Comparison of ENCODE assay signal across 1 cellular context in the genomic region with DNA sequence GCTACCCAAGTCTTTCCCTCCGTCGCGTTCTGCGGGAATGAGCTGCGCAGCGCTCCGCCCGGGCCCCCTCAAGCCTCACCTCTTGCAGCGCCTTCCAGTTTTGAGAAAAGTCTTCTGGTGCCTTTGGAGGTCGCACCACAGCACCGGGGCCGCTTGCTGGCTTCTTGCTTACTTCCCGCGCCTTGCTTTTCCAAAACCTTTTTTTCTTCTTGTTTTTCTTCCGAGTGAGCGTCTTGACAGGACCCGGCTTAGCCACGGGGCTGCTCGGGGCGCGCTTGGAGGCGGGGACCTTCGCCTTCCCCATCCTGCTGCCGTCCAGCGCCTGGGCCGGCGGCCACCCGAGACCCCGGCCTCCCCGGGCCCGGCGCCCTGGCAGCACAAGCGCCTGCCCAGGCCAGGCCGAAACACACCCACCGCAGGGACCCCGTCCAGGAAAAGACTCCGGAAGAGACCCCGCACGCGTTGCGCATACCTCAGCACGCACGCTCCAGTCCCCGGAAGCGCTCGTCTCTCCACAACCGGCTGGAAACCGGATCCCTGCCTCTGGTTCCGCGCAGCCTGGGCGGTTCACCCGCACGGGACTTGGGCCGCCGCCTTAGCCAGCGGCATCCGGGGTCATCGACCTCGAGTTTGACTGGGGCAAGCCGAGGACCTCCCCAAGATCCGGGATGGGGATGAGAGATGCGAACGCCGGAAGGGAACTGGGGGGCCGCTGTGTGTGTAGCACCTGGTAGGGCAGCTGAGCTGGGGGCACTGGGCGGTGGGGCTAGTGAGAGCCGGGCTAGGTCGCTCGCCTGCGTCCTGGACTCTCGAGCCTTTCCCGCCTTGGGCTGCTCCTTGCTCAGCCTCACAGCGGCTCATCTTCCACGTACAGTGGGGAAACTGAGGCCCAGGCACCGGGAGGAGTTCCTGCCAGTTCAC.
TF ChIP-seq lines count a peak whose summit lies in the region.

A gene with protein sequence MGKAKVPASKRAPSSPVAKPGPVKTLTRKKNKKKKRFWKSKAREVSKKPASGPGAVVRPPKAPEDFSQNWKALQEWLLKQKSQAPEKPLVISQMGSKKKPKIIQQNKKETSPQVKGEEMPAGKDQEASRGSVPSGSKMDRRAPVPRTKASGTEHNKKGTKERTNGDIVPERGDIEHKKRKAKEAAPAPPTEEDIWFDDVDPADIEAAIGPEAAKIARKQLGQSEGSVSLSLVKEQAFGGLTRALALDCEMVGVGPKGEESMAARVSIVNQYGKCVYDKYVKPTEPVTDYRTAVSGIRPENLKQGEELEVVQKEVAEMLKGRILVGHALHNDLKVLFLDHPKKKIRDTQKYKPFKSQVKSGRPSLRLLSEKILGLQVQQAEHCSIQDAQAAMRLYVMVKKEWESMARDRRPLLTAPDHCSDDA (minus strand): TSS at position 470 of the 921 bp plus-strand sequence. CDS start 166 bp downstream, at position 304.

TF ChIP-seq in K562, 482 proteins besides CTCF, POLR2A, EP300 and RAD21 (continued from another document and continues in another):
- no peak for TF ChIP-seq SREBF1 (IDR thresholded peaks at IDR 0.05; ENCODE audit: borderline replicate concordance, low read depth, low read length)
- TF ChIP-seq ZNF57 (CRISPR knock-in tag; IDR thresholded peaks at IDR 0.05), result no peak
- TF ChIP-seq IRF2 (CRISPR knock-in tag; IDR thresholded peaks at IDR 0.05), result no peak
- TF ChIP-seq ZFX (CRISPR knock-in tag; IDR thresholded peaks at IDR 0.05), result peak; percentile 83
- no peak for TF ChIP-seq RFX7 (CRISPR knock-in tag; IDR thresholded peaks at IDR 0.05)
- peak; percentile 71 for TF ChIP-seq MIER1 (IDR thresholded peaks at IDR 0.05; ENCODE audit: low read depth)
- TF ChIP-seq ZNF133 (CRISPR knock-in tag; IDR thresholded peaks at IDR 0.05), result no peak
- TF ChIP-seq PTBP1 (IDR thresholded peaks at IDR 0.05; ENCODE audit: low read depth, low read length), result 0 out of 2 replicates have a peak, but pooled peaks have one; percentile 53
- no peak for TF ChIP-seq SNRNP70 (optimal IDR thresholded peaks at IDR 0.05; ENCODE audit: low read depth, low read length)
- peak; percentile 75 to 80; a peak in 3 of 4 replicates for TF ChIP-seq FOXK2 (conservative IDR thresholded peaks at IDR 0.05 in 1 of 2, IDR thresholded peaks at IDR 0.05 in 1 of 2; ENCODE audit: low read depth in 2 of 2)
- peak; percentile 93 for TF ChIP-seq ETV1 (tag; conservative IDR thresholded peaks at IDR 0.05; ENCODE audit: low read depth)
- no peak for TF ChIP-seq ZNF316 (IDR thresholded peaks at IDR 0.05)
- TF ChIP-seq CBFB (CRISPR knock-in tag; IDR thresholded peaks at IDR 0.05), result no peak
- TF ChIP-seq TCF7L2 (IDR thresholded peaks at IDR 0.05; ENCODE audit: low read depth, low read length), result no peak
- TF ChIP-seq PTTG1 (tag; IDR thresholded peaks at IDR 0.05; ENCODE audit: low read depth), result no peak
- TF ChIP-seq ZNF707 (CRISPR knock-in tag; conservative IDR thresholded peaks at IDR 0.05), result no peak
- no peak for TF ChIP-seq KHSRP (IDR thresholded peaks at IDR 0.05)
- no peak for TF ChIP-seq ZNF764 (CRISPR knock-in tag; IDR thresholded peaks at IDR 0.05; ENCODE audit: low read depth)
- TF ChIP-seq MCM3 (IDR thresholded peaks at IDR 0.05), result no peak
- TF ChIP-seq ZNF699 (CRISPR knock-in tag; IDR thresholded peaks at IDR 0.05; ENCODE audit: insufficient replicate concordance), result no peak
- no peak for TF ChIP-seq HOXB6 (CRISPR knock-in tag; IDR thresholded peaks at IDR 0.05; ENCODE audit: borderline replicate concordance)
- peak in 1 of 2 experiments; percentile 78; a peak in 2 of 4 replicates for TF ChIP-seq BCLAF1 (IDR thresholded peaks at IDR 0.05; ENCODE audit: borderline replicate concordance in 1 of 2, control insufficient read depth in 1 of 2, low read depth in 2 of 2, low read length in 1 of 2)
- no peak for TF ChIP-seq NFIX (CRISPR knock-in tag; IDR thresholded peaks at IDR 0.05; ENCODE audit: low read depth)
- TF ChIP-seq HCFC1 (IDR thresholded peaks at IDR 0.05; ENCODE audit: low read depth, low read length), result peak; percentile 85
- peak in 1 of 2 experiments; percentile 100; a peak in 3 of 4 replicates for TF ChIP-seq TRIM24 (IDR thresholded peaks at IDR 0.05)
- TF ChIP-seq SMARCB1 (IDR thresholded peaks at IDR 0.05; ENCODE audit: insufficient read length, low read depth), result no peak
- peak; percentile 86 to 88 for TF ChIP-seq NRF1 (conservative IDR thresholded peaks at IDR 0.05 in 1 of 2, IDR thresholded peaks at IDR 0.05 in 1 of 2)
- no peak for TF ChIP-seq ZNF609 (CRISPR knock-in tag; IDR thresholded peaks at IDR 0.05; ENCODE audit: borderline replicate concordance)
- no peak for TF ChIP-seq ATF1 (CRISPR knock-in tag; IDR thresholded peaks at IDR 0.05)
- TF ChIP-seq ATF1 (tag; IDR thresholded peaks at IDR 0.05), result peak; percentile 90
- TF ChIP-seq, protein P1, sequence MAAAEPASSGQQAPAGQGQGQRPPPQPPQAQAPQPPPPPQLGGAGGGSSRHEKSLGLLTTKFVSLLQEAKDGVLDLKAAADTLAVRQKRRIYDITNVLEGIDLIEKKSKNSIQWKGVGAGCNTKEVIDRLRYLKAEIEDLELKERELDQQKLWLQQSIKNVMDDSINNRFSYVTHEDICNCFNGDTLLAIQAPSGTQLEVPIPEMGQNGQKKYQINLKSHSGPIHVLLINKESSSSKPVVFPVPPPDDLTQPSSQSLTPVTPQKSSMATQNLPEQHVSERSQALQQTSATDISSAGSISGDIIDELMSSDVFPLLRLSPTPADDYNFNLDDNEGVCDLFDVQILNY (CRISPR knock-in tag; IDR thresholded peaks at IDR 0.05), result no peak
- TF ChIP-seq TSC22D4 (tag; IDR thresholded peaks at IDR 0.05), result no peak
- no peak for TF ChIP-seq MCM5 (IDR thresholded peaks at IDR 0.05; ENCODE audit: low read depth)
- TF ChIP-seq, protein P2, sequence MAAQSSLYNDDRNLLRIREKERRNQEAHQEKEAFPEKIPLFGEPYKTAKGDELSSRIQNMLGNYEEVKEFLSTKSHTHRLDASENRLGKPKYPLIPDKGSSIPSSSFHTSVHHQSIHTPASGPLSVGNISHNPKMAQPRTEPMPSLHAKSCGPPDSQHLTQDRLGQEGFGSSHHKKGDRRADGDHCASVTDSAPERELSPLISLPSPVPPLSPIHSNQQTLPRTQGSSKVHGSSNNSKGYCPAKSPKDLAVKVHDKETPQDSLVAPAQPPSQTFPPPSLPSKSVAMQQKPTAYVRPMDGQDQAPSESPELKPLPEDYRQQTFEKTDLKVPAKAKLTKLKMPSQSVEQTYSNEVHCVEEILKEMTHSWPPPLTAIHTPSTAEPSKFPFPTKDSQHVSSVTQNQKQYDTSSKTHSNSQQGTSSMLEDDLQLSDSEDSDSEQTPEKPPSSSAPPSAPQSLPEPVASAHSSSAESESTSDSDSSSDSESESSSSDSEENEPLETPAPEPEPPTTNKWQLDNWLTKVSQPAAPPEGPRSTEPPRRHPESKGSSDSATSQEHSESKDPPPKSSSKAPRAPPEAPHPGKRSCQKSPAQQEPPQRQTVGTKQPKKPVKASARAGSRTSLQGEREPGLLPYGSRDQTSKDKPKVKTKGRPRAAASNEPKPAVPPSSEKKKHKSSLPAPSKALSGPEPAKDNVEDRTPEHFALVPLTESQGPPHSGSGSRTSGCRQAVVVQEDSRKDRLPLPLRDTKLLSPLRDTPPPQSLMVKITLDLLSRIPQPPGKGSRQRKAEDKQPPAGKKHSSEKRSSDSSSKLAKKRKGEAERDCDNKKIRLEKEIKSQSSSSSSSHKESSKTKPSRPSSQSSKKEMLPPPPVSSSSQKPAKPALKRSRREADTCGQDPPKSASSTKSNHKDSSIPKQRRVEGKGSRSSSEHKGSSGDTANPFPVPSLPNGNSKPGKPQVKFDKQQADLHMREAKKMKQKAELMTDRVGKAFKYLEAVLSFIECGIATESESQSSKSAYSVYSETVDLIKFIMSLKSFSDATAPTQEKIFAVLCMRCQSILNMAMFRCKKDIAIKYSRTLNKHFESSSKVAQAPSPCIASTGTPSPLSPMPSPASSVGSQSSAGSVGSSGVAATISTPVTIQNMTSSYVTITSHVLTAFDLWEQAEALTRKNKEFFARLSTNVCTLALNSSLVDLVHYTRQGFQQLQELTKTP (IDR thresholded peaks at IDR 0.05; ENCODE audit: low read depth in 1 of 2, partially characterized antibody in 2 of 2), result peak in 1 of 2 experiments; percentile 84
- peak; percentile 63 for TF ChIP-seq POLR2B (IDR thresholded peaks at IDR 0.05; ENCODE audit: low read depth, partially characterized antibody)
- no peak for TF ChIP-seq ZNF354B (CRISPR knock-in tag; IDR thresholded peaks at IDR 0.05)
- TF ChIP-seq, protein P3, sequence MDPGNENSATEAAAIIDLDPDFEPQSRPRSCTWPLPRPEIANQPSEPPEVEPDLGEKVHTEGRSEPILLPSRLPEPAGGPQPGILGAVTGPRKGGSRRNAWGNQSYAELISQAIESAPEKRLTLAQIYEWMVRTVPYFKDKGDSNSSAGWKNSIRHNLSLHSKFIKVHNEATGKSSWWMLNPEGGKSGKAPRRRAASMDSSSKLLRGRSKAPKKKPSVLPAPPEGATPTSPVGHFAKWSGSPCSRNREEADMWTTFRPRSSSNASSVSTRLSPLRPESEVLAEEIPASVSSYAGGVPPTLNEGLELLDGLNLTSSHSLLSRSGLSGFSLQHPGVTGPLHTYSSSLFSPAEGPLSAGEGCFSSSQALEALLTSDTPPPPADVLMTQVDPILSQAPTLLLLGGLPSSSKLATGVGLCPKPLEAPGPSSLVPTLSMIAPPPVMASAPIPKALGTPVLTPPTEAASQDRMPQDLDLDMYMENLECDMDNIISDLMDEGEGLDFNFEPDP (CRISPR knock-in tag; IDR thresholded peaks at IDR 0.05), result no peak
- TF ChIP-seq ZNF584 (CRISPR knock-in tag; IDR thresholded peaks at IDR 0.05; ENCODE audit: low read depth), result 0 out of 2 replicates have a peak, but pooled peaks have one; percentile 62
- peak; percentile 17; the same call in 1 of the 2 replicates for TF ChIP-seq TAL1 (IDR thresholded peaks at IDR 0.05)
- TF ChIP-seq GTF3C2 (IDR thresholded peaks at IDR 0.05; ENCODE audit: borderline replicate concordance, extremely low read depth, insufficient read length), result no peak
